8 cellular contexts compared by ENCODE assay signal in genomic region chr22:26360169-26360885, GRCh38.
A peak's percentile ranks its signal among the peaks of the same experiment; 100 is the strongest.
DNase-seq lines count a peak whose midpoint lies in the region; ATAC-seq and TF ChIP-seq lines count a peak whose summit lies in the region.

No MANE protein-coding gene starts in this region.

- H3K27ac Mint-ChIP-seq in T-helper 17 cell: no peak overlapping the region

- peak; percentile 91 for TF ChIP-seq CTCF in GM10266 (IDR thresholded peaks at IDR 0.05; ENCODE audit: control insufficient read depth, insufficient read depth, low read depth, missing control alignments)

- peaks cover 6% of the 10 kb centered on the region for H3K4me1 Mint-ChIP-seq in T-helper 17 cell

- intact Hi-C loops in right cardiac atrium (cut with DNase I): no loop called here

- no peaks in the 10 kb centered on the region for H3K4me1 ChIP-seq in right cardiac atrium (ENCODE audit: control insufficient read depth, insufficient read depth, low read length)

- 8% methylated on average over 17 of the region's 17 CpGs for WGBS in right cardiac atrium

- H3K27me3 Mint-ChIP-seq in T-helper 17 cell: peaks cover 31% of the 10 kb centered on the region

- H3K36me3 Mint-ChIP-seq in T-helper 17 cell (ENCODE audit: low read depth): no peaks in the 10 kb centered on the region

- H3K9me3 ChIP-seq in T-helper 17 cell (ENCODE audit: control insufficient read depth, low read length, poor library complexity, severe bottlenecking) (no peaks in the 10 kb centered on the region), right cardiac atrium (ENCODE audit: control insufficient read depth, low read length) (no peaks in the 10 kb centered on the region)

- H3K4me3 ChIP-seq in right cardiac atrium (ENCODE audit: low read length): peak overlapping the region; percentile 15

- H3K27ac ChIP-seq in right cardiac atrium (ENCODE audit: low read length): no peak overlapping the region

- peak; percentile 74 for ATAC-seq in T-helper 17 cell
- peak; percentile 20 to 50 for ATAC-seq in right cardiac atrium
- no peak for ATAC-seq in HG03196 (IDR thresholded peaks at IDR 0.05; ENCODE audit: unreplicated experiment)
- ATAC-seq in HG03571 (IDR thresholded peaks at IDR 0.05; ENCODE audit: unreplicated experiment): no peak

- peak; percentile 65 for DNase-seq in GM10266 (ENCODE audit: extremely low spot score)
- peak; percentile 60 for DNase-seq in NCI-H1105 treated with DMSO at 0.1 percent for 48 hours (lab: John Stamatoyannopoulos, UW)
- DNase-seq in T-helper 17 cell: peak; percentile 35 to 48 (median 39)
- DNase-seq in amygdala (lab: John Stamatoyannopoulos, UW): peak in 48 of 56 donors; percentile 2 to 87 (median 39)
- peak in 2 of 3 donors; percentile 48 to 73 for DNase-seq in right cardiac atrium
- peak; percentile 51 for DNase-seq in putamen (ENCODE audit: low spot score)

- no peaks in the 10 kb centered on the region for H3K27me3 ChIP-seq in right cardiac atrium (ENCODE audit: control insufficient read depth, insufficient read depth)

- H3K4me3 Mint-ChIP-seq in T-helper 17 cell: peak overlapping the region; percentile 59

Comparison
In these comparisons a context has a peak if more than half of its experiments do, and no peak if none do; other contexts are left out.
1. ATAC-seq: peak in T-helper 17 cell (single experiment) and right cardiac atrium (2 of 2); none in HG03196 (single experiment) and HG03571 (single experiment).
2. Peak in every context shown above with its lines, with median percentiles within 50 percentile points of each other: DNase-seq.